8 cellular contexts compared by ENCODE assay signal in the genomic region with DNA sequence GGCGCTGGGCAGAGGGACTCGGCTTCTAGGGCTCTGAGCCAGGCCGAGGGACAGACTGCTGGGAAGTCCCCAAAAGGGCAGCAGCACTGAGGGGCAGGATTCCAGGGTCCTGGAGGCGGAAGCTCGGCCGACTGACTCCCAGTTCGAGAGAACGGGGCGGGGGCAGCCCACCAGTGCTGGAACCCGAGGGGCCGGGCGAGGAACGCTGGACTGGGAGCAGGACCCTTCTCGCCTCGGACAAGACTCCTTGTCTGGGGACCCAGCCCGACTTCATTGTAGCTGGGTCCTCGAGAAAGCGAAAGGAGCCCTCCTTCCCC. TPM values are rescaled to one million over a fixed set of nuclear protein-coding genes. Genes with fewer than 3 reads are reported as not detected.
A peak's percentile ranks its signal among the peaks of the same experiment; 100 is the strongest.
DNase-seq lines count a peak whose midpoint lies in the region; ATAC-seq, FAIRE-seq and TF ChIP-seq lines count a peak whose summit lies in the region.

No MANE protein-coding gene starts in this region.

- no peaks in the 10 kb centered on the region for H4K20me1 ChIP-seq in OCI-LY3 (ENCODE audit: insufficient read depth, low read length)

- H3K27ac ChIP-seq in OCI-LY3 (ENCODE audit: low read length) (peak overlapping the region; percentile 55), epithelial cell of prostate (peak overlapping the region; percentile 82), pancreas (peak overlapping the region; percentile 82 to 96 (median 90))

- H3K79me2 ChIP-seq in OCI-LY3 (ENCODE audit: low read length): peaks cover 18% of the 10 kb centered on the region

- H3K4me3 ChIP-seq in OCI-LY3 (ENCODE audit: low read length) (peak overlapping the region; percentile 89), pancreas (peak overlapping the region; percentile 82 to 94 (median 84))

- intact Hi-C loops in pancreas (cut with DNase I): loop anchor here in 1 of 3 donors (10.0 kb wide), 1 partner anchor 53 kb away; the partner anchor contains the start of gene GP1BA

- H3K4me1 ChIP-seq in OCI-LY3 (ENCODE audit: low read length): peaks cover 15% of the 10 kb centered on the region
- peaks cover 0 to 16% (median 4%) of the 10 kb centered on the region in 3 donors for H3K4me1 ChIP-seq in pancreas

- peak overlapping the region; percentile 87 for H3K9ac ChIP-seq in OCI-LY3 (ENCODE audit: low read length)

- H3K27me3 ChIP-seq in OCI-LY3 (ENCODE audit: low read depth, low read length) (no peaks in the 10 kb centered on the region), pancreas (no peaks in the 10 kb centered on the region)

- TF ChIP-seq CTCF in OCI-LY3 (IDR thresholded peaks at IDR 0.05; ENCODE audit: low read depth, low read length) (no peak), pancreas (IDR thresholded peaks at IDR 0.05) (no peak)

- WGBS in pancreas, 2 donors: 1 to 2% methylated on average over 18 of the region's 18 CpGs

- ATAC-seq in pancreas (peak in 1 of 4 donors; percentile 17), GM21786 (IDR thresholded peaks at IDR 0.05; ENCODE audit: unreplicated experiment) (no peak), HG02610 (IDR thresholded peaks at IDR 0.05; ENCODE audit: unreplicated experiment) (no peak), HG02678 (IDR thresholded peaks at IDR 0.05; ENCODE audit: unreplicated experiment) (no peak), HG03439 (IDR thresholded peaks at IDR 0.05; ENCODE audit: unreplicated experiment) (no peak)

- no peak; the same call in 1 of the 2 replicates for TF ChIP-seq POLR2A in GM12891 (IDR thresholded peaks at IDR 0.05; ENCODE audit: low read depth, low read length)

- H3K9me3 ChIP-seq in OCI-LY3 (ENCODE audit: insufficient read depth, low read length) (no peaks in the 10 kb centered on the region), pancreas (no peaks in the 10 kb centered on the region)

- H3K36me3 ChIP-seq in OCI-LY3 (replicated peaks; ENCODE audit: low read depth, low read length): no peaks in the 10 kb centered on the region
- H3K36me3 ChIP-seq in pancreas: peaks cover 0 to 1% (median 0%) of the 10 kb centered on the region in 3 donors

- no peak for FAIRE-seq in GM12891 (lab: Jason Lieb, UNC)
- FAIRE-seq in pancreas (lab: Jason Lieb, UNC): no peak

- peak overlapping the region; percentile 98 for H3K4me2 ChIP-seq in OCI-LY3 (ENCODE audit: low read length)

- H2AFZ ChIP-seq in OCI-LY3 (ENCODE audit: low read depth, low read length): peak overlapping the region; percentile 76; the same call in 1 of the 2 replicates

- no peak for DNase-seq in GM12891 (ENCODE audit: insufficient read length, low spot score)
- no peak for DNase-seq in epithelial cell of prostate (ENCODE audit: low read depth, low spot score)
- no peak for DNase-seq in pancreas

TF ChIP-seq in GM12891, 5 proteins besides CTCF, POLR2A, EP300 and RAD21:
- TF ChIP-seq SPI1 (IDR thresholded peaks at IDR 0.05; ENCODE audit: low read depth, low read length) (no peak), TAF1 (IDR thresholded peaks at IDR 0.05; ENCODE audit: low read depth, low read length) (0 out of 2 replicates have a peak, but pooled peaks have one; percentile 4)

RNA-seq across cellular contexts. Expression of gene CAMTA2, which starts 0.2 kb away (rescaled TPM):
- polyA plus RNA-seq in GM12891 (2012; ENCODE audit: low read depth, missing spikeins): 15.5 TPM
- total RNA-seq in pancreas: 10 to 100 TPM; 13.6 to 28.0 (median 19.8) TPM
- 10 to 100 TPM; 68.1 to 86.3 TPM for polyA plus RNA-seq in pancreas

RNA-seq across cellular contexts. Expression of gene INCA1, which starts 9.6 kb away (rescaled TPM):
- polyA plus RNA-seq in GM12891 (2012; ENCODE audit: low read depth, missing spikeins): 0.59 TPM
- total RNA-seq in pancreas: under 1 TPM; 0.28 to 0.81 (median 0.34) TPM
- 1 to 10 TPM; 1.8 to 2.4 TPM for polyA plus RNA-seq in pancreas

RNA-seq across cellular contexts. Expression of gene KIF1C, which starts 10.0 kb away (rescaled TPM):
- polyA plus RNA-seq in GM12891 (2012; ENCODE audit: low read depth, missing spikeins): 17.2 TPM
- total RNA-seq in pancreas: 100 to 1,000 TPM in 1 of 6 donors, 10 to 100 TPM in 5; 72.8 to 103 (median 78.7) TPM
- 10 to 100 TPM; 22.3 to 41.6 TPM for polyA plus RNA-seq in pancreas

RNA-seq across cellular contexts. Expression of gene SPAG7, which starts 20.1 kb away (rescaled TPM):
- polyA plus RNA-seq in GM12891 (2012; ENCODE audit: low read depth, missing spikeins): 95.2 TPM
- total RNA-seq in pancreas: 10 to 100 TPM; 15.8 to 31.7 (median 23.8) TPM
- 10 to 100 TPM; 40.3 to 58.4 TPM for polyA plus RNA-seq in pancreas

RNA-seq across cellular contexts. Expression of gene ENO3, which starts 36.8 kb away (rescaled TPM):
- 38.5 TPM for polyA plus RNA-seq in GM12891 (2012; ENCODE audit: low read depth, missing spikeins)
- 1 to 10 TPM; 1.5 to 6.3 (median 2.5) TPM for total RNA-seq in pancreas
- 10 to 100 TPM; 17.0 to 20.3 TPM for polyA plus RNA-seq in pancreas
